In the genomic region with DNA sequence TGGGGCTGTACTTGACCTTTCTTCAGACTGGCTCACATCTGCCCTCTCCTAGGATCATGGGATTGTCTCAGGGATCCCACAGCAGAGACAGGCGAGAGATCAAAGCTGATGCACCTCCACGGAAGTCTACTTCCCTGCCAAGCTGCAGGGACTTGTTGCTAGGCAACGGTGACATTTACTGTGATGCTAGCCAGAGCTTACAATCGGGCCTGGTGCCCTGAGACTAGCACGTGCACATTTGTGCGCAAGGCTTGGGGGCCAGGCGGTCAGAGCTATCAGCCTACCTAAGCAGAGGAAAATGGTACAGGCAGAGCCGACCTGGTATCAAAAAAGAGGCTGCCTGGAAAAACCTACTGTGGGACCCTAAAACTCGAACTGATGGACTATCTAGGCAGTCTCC, we compare ENCODE assay signal across 26 cellular contexts.
"Had no signal": no experiment of that assay in that cellular context is flagged by ENCODE, and none has a peak within 500 bp of the region (broad histone marks: within the 10 kb centered on the region; RNA-seq: fewer than 3 reads in every experiment).

No MANE protein-coding gene starts in this region.

- H3K36me3 ChIP-seq: brain microvascular endothelial cell had no signal

- H3K27me3 ChIP-seq: brain microvascular endothelial cell, dorsolateral prefrontal cortex had no signal

- H3K4me3 ChIP-seq: coronary artery, dorsolateral prefrontal cortex had no signal

- H3K27me3 Mint-ChIP-seq: activated CD4-positive, alpha-beta memory T cell treated with anti-CD3 and anti-CD28 coated beads for 36 hours; activated CD8-positive, alpha-beta memory T cell treated with anti-CD3 and anti-CD28 coated beads, Interleukin-2, amount 10 ng/mL, durations not matched to agents 7 days and 5 days; activated naive CD8-positive, alpha-beta T cell; dendritic cell treated with granulocyte-macrophage colony-stimulating factor and Interleukin-4, amounts not matched to agents 40 ng/mL and 50 ng/mL, for 4 days had no signal

- H3K27ac Mint-ChIP-seq: activated CD4-positive, alpha-beta memory T cell treated with anti-CD3 and anti-CD28 coated beads for 36 hours; activated CD8-positive, alpha-beta memory T cell treated with anti-CD3 and anti-CD28 coated beads, Interleukin-2, amount 10 ng/mL, durations not matched to agents 7 days and 5 days; activated CD8-positive, alpha-beta T cell treated with anti-CD3 and anti-CD28 coated beads, Interleukin-2, amount 10 ng/mL, durations not matched to agents 7 days and 5 days; activated naive CD8-positive, alpha-beta T cell; activated T-cell treated with anti-CD3 and anti-CD28 coated beads, Interleukin-2, amount 50 U/mL, for 72 hours; dendritic cell treated with granulocyte-macrophage colony-stimulating factor and Interleukin-4, amounts not matched to agents 40 ng/mL and 50 ng/mL, for 4 days; endodermal cell; WTC11 had no signal

- H3K4me1 Mint-ChIP-seq: activated CD8-positive, alpha-beta memory T cell treated with anti-CD3 and anti-CD28 coated beads, Interleukin-2, amount 10 ng/mL, durations not matched to agents 7 days and 5 days; endodermal cell; WTC11 had no signal

- ATAC-seq: activated CD8-positive, alpha-beta memory T cell treated with anti-CD3 and anti-CD28 coated beads, Interleukin-2, amount 10 ng/mL, durations not matched to agents 7 days and 5 days; activated CD8-positive, alpha-beta T cell treated with anti-CD3 and anti-CD28 coated beads, Interleukin-2, amount 10 ng/mL, durations not matched to agents 7 days and 5 days; activated T-cell treated with anti-CD3 and anti-CD28 coated beads, Interleukin-2, amount 50 U/mL, for 72 hours; esophagus mucosa; WTC11 had no signal

- H3K4me3 Mint-ChIP-seq: activated CD4-positive, alpha-beta memory T cell treated with anti-CD3 and anti-CD28 coated beads for 36 hours; activated CD8-positive, alpha-beta memory T cell treated with anti-CD3 and anti-CD28 coated beads, Interleukin-2, amount 10 ng/mL, durations not matched to agents 7 days and 5 days; activated CD8-positive, alpha-beta T cell treated with anti-CD3 and anti-CD28 coated beads, Interleukin-2, amount 10 ng/mL, durations not matched to agents 7 days and 5 days; activated naive CD8-positive, alpha-beta T cell; activated T-cell treated with anti-CD3 and anti-CD28 coated beads, Interleukin-2, amount 50 U/mL, for 72 hours; dendritic cell treated with granulocyte-macrophage colony-stimulating factor and Interleukin-4, amounts not matched to agents 40 ng/mL and 50 ng/mL, for 4 days; endodermal cell; WTC11 had no signal

- H3K36me3 Mint-ChIP-seq: activated CD4-positive, alpha-beta memory T cell treated with anti-CD3 and anti-CD28 coated beads for 36 hours; activated CD8-positive, alpha-beta memory T cell treated with anti-CD3 and anti-CD28 coated beads, Interleukin-2, amount 10 ng/mL, durations not matched to agents 7 days and 5 days; activated naive CD8-positive, alpha-beta T cell; WTC11 had no signal

- H3K27ac ChIP-seq: brain microvascular endothelial cell, coronary artery, dorsolateral prefrontal cortex, VCaP had no signal

- DNase-seq: activated CD4-positive, alpha-beta memory T cell treated with anti-CD3 and anti-CD28 coated beads for 36 hours; activated CD4-positive, alpha-beta T cell treated with anti-CD3 and anti-CD28 coated beads for 48 hours; activated CD8-positive, alpha-beta memory T cell treated with anti-CD3 and anti-CD28 coated beads, Interleukin-2, amount 10 ng/mL, durations not matched to agents 7 days and 5 days; activated CD8-positive, alpha-beta memory T cell treated with anti-CD3 and anti-CD28 coated beads, Interleukin-2, amount 50 U/mL, for 4 hours; activated CD8-positive, alpha-beta T cell treated with anti-CD3 and anti-CD28 coated beads, Interleukin-2, amount 10 ng/mL, durations not matched to agents 7 days and 5 days; activated gamma-delta T cell; activated naive CD4-positive, alpha-beta T cell; activated naive CD4-positive, alpha-beta T cell treated with anti-CD3 and anti-CD28 coated beads, Interleukin-2, amount 50 U/mL, for 16 hours; activated T-cell treated with anti-CD3 and anti-CD28 coated beads, Interleukin-2, amount 50 U/mL, for 1 hour; activated T-cell treated with anti-CD3 and anti-CD28 coated beads, Interleukin-2, amount 50 U/mL, for 72 hours; amniotic stem cell; brain microvascular endothelial cell; caudate nucleus; cerebellar nuclear complex; dorsolateral prefrontal cortex; effector memory CD4-positive, alpha-beta T cell; endodermal cell; foreskin fibroblast; head of caudate nucleus; T-helper 2 cell had no signal

- H3K9me3 Mint-ChIP-seq: activated CD4-positive, alpha-beta memory T cell treated with anti-CD3 and anti-CD28 coated beads for 36 hours; activated T-cell treated with anti-CD3 and anti-CD28 coated beads, Interleukin-2, amount 50 U/mL, for 72 hours; dendritic cell treated with granulocyte-macrophage colony-stimulating factor and Interleukin-4, amounts not matched to agents 40 ng/mL and 50 ng/mL, for 4 days; endodermal cell; WTC11 had no signal
